In genomic region chr3:136196401-136197158, GRCh38 we compare ENCODE assay signal across 8 cellular contexts. TPM values are rescaled to one million over a fixed set of nuclear protein-coding genes. Genes with fewer than 3 reads are reported as not detected.
DNase-seq lines count a peak whose midpoint lies in the region; ATAC-seq and TF ChIP-seq lines count a peak whose summit lies in the region.

No MANE protein-coding gene starts in this region.

- in situ Hi-C loops in GM13976 (cut with MboI; ENCODE audit: low sequenced_read_pairs, unreplicated experiment): no loop called here

- intact Hi-C loops in adrenal gland (cut with DNase I) (loop anchor here in 1 of 2 donors (5.0 to 10.0 kb wide), 2 partner anchors 51 to 112 kb away; no protein-coding TSS in a partner anchor), heart left ventricle (cut with DNase I) (loop anchor here in 9 of 10 donors (1.0 to 10.0 kb wide), 11 partner anchors 51 to 558 kb away; partner anchors contain the start of genes PCCB (in 7 of the 9), STAG1 (in 4 of the 9) and PPP2R3A (in 1 of the 9))

- no peaks in the 10 kb centered on the region for H3K9me3 ChIP-seq in adrenal gland (replicated peaks in 1 of 3)
- no peaks in the 10 kb centered on the region for H3K9me3 ChIP-seq in heart left ventricle

- H3K27ac Mint-ChIP-seq in type B pancreatic cell: peak overlapping the region; percentile 98

- peaks cover 5% of the 10 kb centered on the region for H3K27me3 Mint-ChIP-seq in type B pancreatic cell

- DNase-seq in GM13976 (ENCODE audit: low spot score) (peak; percentile 97), NCI-H1436 treated with DMSO at 0.1 percent for 48 hours (lab: John Stamatoyannopoulos, UW) (peak; percentile 99), T follicular helper cell (ENCODE audit: low read depth) (peak; percentile 96), adrenal gland (peak; percentile 98 to 99 (median 98)), heart left ventricle (peak; percentile 99), pons (ENCODE audit: low spot score) (peak; percentile 99), type B pancreatic cell (ENCODE audit: extremely low spot score, unreplicated experiment) (peak; percentile 99)

- H3K4me1 Mint-ChIP-seq in type B pancreatic cell (ENCODE audit: unreplicated experiment): peaks cover 23% of the 10 kb centered on the region

- H3K27ac ChIP-seq in adrenal gland (peak overlapping the region; percentile 98 to 100 (median 100)), heart left ventricle (peak overlapping the region; percentile 95 to 100 (median 100))

- peaks cover 6% of the 10 kb centered on the region for H3K36me3 Mint-ChIP-seq in type B pancreatic cell

- H3K4me3 ChIP-seq in adrenal gland (peak overlapping the region; percentile 25 to 81 (median 68)), heart left ventricle (peak overlapping the region; percentile 71 to 98 (median 86))

- TF ChIP-seq POLR2A in adrenal gland (IDR thresholded peaks at IDR 0.05): peak; percentile 46 to 82
- peak in 1 of 2 donors; percentile 74 for TF ChIP-seq POLR2A in heart left ventricle (IDR thresholded peaks at IDR 0.05)

- H3K36me3 ChIP-seq in adrenal gland (replicated peaks in 1 of 2): no peaks in the 10 kb centered on the region
- H3K36me3 ChIP-seq in heart left ventricle: no peaks in the 10 kb centered on the region

- no peaks in the 10 kb centered on the region for H3K9me3 Mint-ChIP-seq in type B pancreatic cell

- WGBS in adrenal gland, 4 donors: 0 to 1% (median 0%) methylated on average over 22 to 64 of the region's 64 CpGs
- 0% methylated on average over 48 to 64 of the region's 64 CpGs for WGBS in heart left ventricle, 4 donors

- H3K27me3 ChIP-seq in adrenal gland (no peaks in the 10 kb centered on the region), heart left ventricle (no peaks in the 10 kb centered on the region)

- no peak for TF ChIP-seq CTCF in GM13976 (IDR thresholded peaks at IDR 0.05; ENCODE audit: borderline replicate concordance, control extremely low read depth, extremely low read depth, insufficient read depth, missing control alignments)
- TF ChIP-seq CTCF in adrenal gland (IDR thresholded peaks at IDR 0.05): peak in 2 of 6 experiments; percentile 7 to 16
- TF ChIP-seq CTCF in heart left ventricle (IDR thresholded peaks at IDR 0.05): peak in 1 of 12 donors; percentile 5
- TF ChIP-seq CTCF in type B pancreatic cell (conservative IDR thresholded peaks at IDR 0.05): no peak

- H3K4me3 Mint-ChIP-seq in type B pancreatic cell: peak overlapping the region; percentile 95

- H3K4me1 ChIP-seq in adrenal gland (replicated peaks in 1 of 2): peaks cover 25 to 30% of the 10 kb centered on the region in 2 donors
- H3K4me1 ChIP-seq in heart left ventricle: peaks cover 3 to 38% (median 25%) of the 10 kb centered on the region in 12 donors

- ATAC-seq in HG02852 (IDR thresholded peaks at IDR 0.05; ENCODE audit: unreplicated experiment) (peak; percentile 67), heart left ventricle (peak; percentile 88 to 96 (median 92))

RNA-seq across cellular contexts. Expression of gene MSL2, which starts 0.4 kb away (rescaled TPM):
- total RNA-seq in adrenal gland (10 to 100 TPM; 17.2 to 36.0 (median 26.5) TPM), heart left ventricle (10 to 100 TPM; 18.4 to 29.0 (median 19.5) TPM), type B pancreatic cell (ENCODE audit: low replicate concordance) (33.7 and 38.4 TPM in 2 replicates)
- polyA plus RNA-seq in adrenal gland (10 to 100 TPM in 1 of 3 donors, 1 to 10 TPM in 2; 4.0 to 18.7 (median 6.0) TPM), heart left ventricle (1 to 10 TPM; 3.8 to 7.5 TPM)

RNA-seq across cellular contexts. Expression of gene PCCB, which starts 53.6 kb away (rescaled TPM):
- total RNA-seq in adrenal gland (100 to 1,000 TPM; 113 to 247 (median 137) TPM), heart left ventricle (100 to 1,000 TPM in 5 of 9 donors, 10 to 100 TPM in 4; 58.5 to 154 (median 103) TPM), type B pancreatic cell (ENCODE audit: low replicate concordance) (27.2 and 41.0 TPM in 2 replicates)
- polyA plus RNA-seq in adrenal gland (100 to 1,000 TPM in 1 of 3 donors, 10 to 100 TPM in 2; 24.6 to 156 (median 61.1) TPM), heart left ventricle (10 to 100 TPM; 33.9 to 45.1 TPM)

Comparison
In these comparisons a context has a peak if more than half of its experiments do, and no peak if none do; other contexts are left out.
1. Peak in every context shown above with its lines: DNase-seq, ATAC-seq, H3K4me3 ChIP-seq and H3K27ac ChIP-seq.